Comparison of ENCODE assay signal across 15 cellular contexts in the genomic region with DNA sequence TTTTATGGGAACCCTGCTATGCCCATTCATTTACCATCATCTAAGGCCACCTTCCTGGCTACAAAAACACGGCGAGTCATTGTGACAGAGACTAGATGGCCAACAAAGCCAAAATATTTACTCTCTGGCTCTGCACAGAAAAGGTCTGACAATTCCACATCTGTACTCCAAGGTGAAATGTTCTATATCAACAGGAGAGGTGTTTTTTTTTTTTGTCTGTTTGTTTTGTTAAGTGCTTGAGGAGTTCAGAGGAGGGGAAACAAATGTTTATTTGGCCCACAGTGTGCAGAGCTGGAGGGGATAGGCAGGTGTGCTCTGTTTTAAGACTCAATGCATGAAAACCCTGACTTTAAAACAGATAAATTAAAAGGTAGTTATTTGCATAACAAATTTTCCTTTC. TPM values are rescaled to one million over a fixed set of nuclear protein-coding genes. Genes with fewer than 3 reads are reported as not detected.
A peak's percentile ranks its signal among the peaks of the same experiment; 100 is the strongest.
DNase-seq lines count a peak whose midpoint lies in the region; ATAC-seq, FAIRE-seq and TF ChIP-seq lines count a peak whose summit lies in the region.
"Had no signal": no experiment of that assay in that cellular context is flagged by ENCODE, and none has a peak within 500 bp of the region (broad histone marks: within the 10 kb centered on the region; RNA-seq: fewer than 3 reads in every experiment).

No MANE protein-coding gene starts in this region.

- peak overlapping the region; percentile 11 for H3K4me3 Mint-ChIP-seq in activated CD8-positive, alpha-beta T cell treated with anti-CD3 and anti-CD28 coated beads for 36 hours

- H3K36me3 ChIP-seq in HepG2 (replicated peaks in 1 of 2; ENCODE audit: control insufficient read depth in 1 of 2, insufficient read depth in 2 of 2, low read length in 2 of 2) = no peaks in the 10 kb centered on the region
- no peaks in the 10 kb centered on the region for H3K36me3 ChIP-seq in right lobe of liver

- DNase-seq in HepG2 (ENCODE audit: low spot score) (peak; percentile 45), right lobe of liver (no peak), NCI-H2081 treated with DMSO at 0.1 percent for 48 hours (lab: John Stamatoyannopoulos, UW) (peak; percentile 68), MV-4-11 (lab: John Stamatoyannopoulos, UW) (no peak), NCI-H1694 treated with DMSO at 0.1 percent for 48 hours (lab: John Stamatoyannopoulos, UW) (no peak), GM13977 (ENCODE audit: low spot score) (no peak)
- DNase-seq in activated CD8-positive, alpha-beta T cell treated with anti-CD3 and anti-CD28 coated beads for 36 hours = no peak
- DNase-seq: activated CD4-positive, CD25-positive, alpha-beta regulatory T cell treated with anti-CD3 and anti-CD28 coated beads, Interleukin-2, amount 50 U/mL, for 72 hours; left colon; stimulated activated CD4-positive, alpha-beta T cell treated with anti-CD3 and anti-CD28 coated beads, Interleukin-2, amount 100 ng/mL, for 24 hours had no signal

- no peaks in the 10 kb centered on the region for H3K27me3 Mint-ChIP-seq in activated CD8-positive, alpha-beta T cell treated with anti-CD3 and anti-CD28 coated beads for 36 hours

- no peaks in the 10 kb centered on the region for H3K79me2 ChIP-seq in HepG2 (ENCODE audit: insufficient read depth, low read length)

- H4K20me1 ChIP-seq in HepG2 (ENCODE audit: insufficient read depth, low read length) = no peaks in the 10 kb centered on the region

- POLR2A ChIA-PET in HepG2 (lab: Yijun Ruan, JAX) = no interaction called here
- POLR2A ChIA-PET in activated CD8-positive, alpha-beta T cell treated with anti-CD3 and anti-CD28 coated beads for 36 hours (lab: Charles Lee) = interaction anchor here (0.9 to 3.4 kb wide), 11 partner anchors 8 to 413 kb away, joined by 3 to 23 read pairs (median 13); no protein-coding TSS in a partner anchor

- H3K9me3 Mint-ChIP-seq in activated CD8-positive, alpha-beta T cell treated with anti-CD3 and anti-CD28 coated beads for 36 hours = no peaks in the 10 kb centered on the region

- intact Hi-C loops in HepG2 (cut with micrococcal nuclease; ENCODE audit: unreplicated experiment) = no loop called here
- intact Hi-C loops in right lobe of liver (cut with DNase I) = no loop called here
- intact Hi-C loops in activated CD8-positive, alpha-beta T cell treated with anti-CD3 and anti-CD28 coated beads for 36 hours (cut with micrococcal nuclease) = loop anchor here (5.0 kb wide), 1 partner anchor 34 kb away; no protein-coding TSS in a partner anchor

- peaks cover 33% of the 10 kb centered on the region for H3K36me3 Mint-ChIP-seq in activated CD8-positive, alpha-beta T cell treated with anti-CD3 and anti-CD28 coated beads for 36 hours (ENCODE audit: low read depth)

- ATAC-seq in HepG2 (no peak), right lobe of liver (no peak), HG03457 (IDR thresholded peaks at IDR 0.05; ENCODE audit: unreplicated experiment) (no peak)
- no peak for ATAC-seq in activated CD8-positive, alpha-beta T cell treated with anti-CD3 and anti-CD28 coated beads for 36 hours
- ATAC-seq: left colon had no signal

- H3K9ac ChIP-seq in HepG2 (ENCODE audit: insufficient read depth, low read depth, low read length) = no peak overlapping the region

- no peaks in the 10 kb centered on the region for H3K9me3 ChIP-seq in HepG2 (ENCODE audit: low read length)
- no peaks in the 10 kb centered on the region for H3K9me3 ChIP-seq in right lobe of liver

- TF ChIP-seq CTCF in HepG2 (CRISPR knock-in tag; IDR thresholded peaks at IDR 0.05) = no peak
- no peak for TF ChIP-seq CTCF in right lobe of liver (IDR thresholded peaks at IDR 0.05)
- no peak for TF ChIP-seq CTCF in activated CD8-positive, alpha-beta T cell treated with anti-CD3 and anti-CD28 coated beads for 36 hours (IDR thresholded peaks at IDR 0.05)
- no peak for TF ChIP-seq CTCF in GM13977 (IDR thresholded peaks at IDR 0.05; ENCODE audit: extremely low read depth, insufficient read depth, missing control alignments)

- TF ChIP-seq EP300 in HepG2 (IDR thresholded peaks at IDR 0.05; ENCODE audit: low read depth in 2 of 2, low read length in 2 of 2) (no peak), HepG2 (CRISPR knock-in tag; IDR thresholded peaks at IDR 0.05; ENCODE audit: borderline replicate concordance) (no peak)

- H2AFZ ChIP-seq in HepG2 (ENCODE audit: low read length) = no peak overlapping the region

- TF ChIP-seq RAD21 in HepG2 (CRISPR knock-in tag; IDR thresholded peaks at IDR 0.05) = no peak

- no peak for TF ChIP-seq POLR2A in HepG2 (IDR thresholded peaks at IDR 0.05; ENCODE audit: insufficient read depth in 1 of 2, low read depth in 2 of 2, low read length in 2 of 2)
- no peak for TF ChIP-seq POLR2A in right lobe of liver (IDR thresholded peaks at IDR 0.05)

- in situ Hi-C loops in HepG2 (cut with HindIII; ENCODE audit: extremely low pct_ligation_motif_present, low pct_unique_long_range_greater_than_20kb) (no loop called here), GM13977 (cut with MboI; ENCODE audit: low pct_unique_long_range_greater_than_20kb, low sequenced_read_pairs, unreplicated experiment) (no loop called here)

- no TSS peak for BruUV-seq in HepG2 (replicated peaks; lab: Mats Ljungman, UMichigan)

- H3K27me3 ChIP-seq in HepG2 (ENCODE audit: control insufficient read depth in 1 of 2, insufficient read depth in 2 of 2, low read length in 2 of 2) = peaks cover 0 to 25% of the 10 kb centered on the region in 2 experiments; a peak in 2 of 5 replicates
- H3K27me3 ChIP-seq in right lobe of liver = no peaks in the 10 kb centered on the region

- peaks cover 18% of the 10 kb centered on the region for H3K4me1 ChIP-seq in HepG2 (ENCODE audit: insufficient read depth, low read length)
- H3K4me1 ChIP-seq in right lobe of liver = no peaks in the 10 kb centered on the region

- WGBS in HepG2 (ENCODE audit: low lambda C conversion rate) = 0% methylated on average over 2 of the region's 2 CpGs
- 70% methylated on average over 2 of the region's 2 CpGs for WGBS in right lobe of liver (ENCODE audit: insufficient coverage, low coverage, low lambda C conversion rate, missing lambda C conversion rate)

- peak overlapping the region; percentile 90 for H3K27ac Mint-ChIP-seq in activated CD8-positive, alpha-beta T cell treated with anti-CD3 and anti-CD28 coated beads for 36 hours

- FAIRE-seq in HepG2 (lab: Jason Lieb, UNC) = no peak
- FAIRE-seq: endothelial cell of umbilical vein had no signal

- H3K4me3 ChIP-seq in HepG2 (replicated peaks in 1 of 3; ENCODE audit: insufficient read depth in 1 of 3, low read depth in 2 of 3, low read length in 3 of 3) (no peak overlapping the region), right lobe of liver (no peak overlapping the region)

- no peak overlapping the region for H3K27ac ChIP-seq in HepG2 (ENCODE audit: extremely low read length, insufficient read depth, low read length)
- H3K27ac ChIP-seq in right lobe of liver = no peak overlapping the region

- no peak overlapping the region for H3K4me2 ChIP-seq in HepG2 (ENCODE audit: low read depth, low read length)

- H3K4me1 Mint-ChIP-seq in activated CD8-positive, alpha-beta T cell treated with anti-CD3 and anti-CD28 coated beads for 36 hours (ENCODE audit: low read depth) = peaks cover 92% of the 10 kb centered on the region

- CTCF ChIA-PET in HepG2 (lab: Yijun Ruan, JAX; ENCODE audit: low intra/inter-chr PET ratio, low total read pairs) = no interaction called here
- CTCF ChIA-PET in activated CD8-positive, alpha-beta T cell treated with anti-CD3 and anti-CD28 coated beads for 36 hours (lab: Charles Lee) = interaction anchor here (1.0 to 3.1 kb wide), 12 partner anchors 8 to 412 kb away, joined by 3 to 34 read pairs (median 8); no protein-coding TSS in a partner anchor

RNA-seq across cellular contexts. Expression of a gene that starts 18.5 kb away (rescaled TPM):
- not detected in 2 replicates for total RNA-seq in HepG2 (2016; rRNA removed; fragmentation: Illumina TruSeq; extraction: Trizol)
- not detected in 2 replicates for total RNA-seq in HepG2 (2016; cell fraction: cytosol; rRNA removed; fragmentation: Illumina TruSeq; extraction: Trizol; ENCODE audit: low read depth)
- not detected in 2 replicates for total RNA-seq in HepG2 (2016; cell fraction: insoluble cytoplasmic fraction; rRNA removed; fragmentation: Illumina TruSeq; extraction: Trizol)
- not detected in 2 replicates for total RNA-seq in HepG2 (2016; cell fraction: membrane; rRNA removed; fragmentation: Illumina TruSeq; extraction: Trizol)
- not detected in 2 replicates for total RNA-seq in HepG2 (2016; cell fraction: nucleus; rRNA removed; fragmentation: Illumina TruSeq; extraction: Trizol)
- not detected in 2 replicates for polyA plus RNA-seq in HepG2 (2011; rRNA removed)
- polyA plus RNA-seq in HepG2 (2011; cell fraction: cytosol; rRNA removed) = not detected in 2 replicates
- polyA plus RNA-seq in HepG2 (2011; cell fraction: nucleus; rRNA removed) = not detected in 2 replicates
- polyA plus RNA-seq in HepG2 (2012) = not detected in 2 replicates
- not detected in 2 replicates for polyA plus RNA-seq in HepG2 (2016; cell fraction: cytosol; fragmentation: Illumina TruSeq; extraction: Trizol; ENCODE audit: low read depth)
- not detected in 2 replicates for polyA plus RNA-seq in HepG2 (2016; cell fraction: insoluble cytoplasmic fraction; fragmentation: Illumina TruSeq; extraction: Trizol; ENCODE audit: low read depth)
- not detected in 2 replicates for polyA plus RNA-seq in HepG2 (2016; cell fraction: membrane; fragmentation: Illumina TruSeq; extraction: Trizol; ENCODE audit: low read depth)
- not detected in 2 replicates for polyA plus RNA-seq in HepG2 (2016; cell fraction: nucleus; fragmentation: Illumina TruSeq; extraction: Trizol; ENCODE audit: insufficient read depth, low read depth)
- polyA minus RNA-seq in HepG2 (2011; rRNA and poly(A)+ RNA removed; ENCODE audit: low replicate concordance) = not detected in 2 replicates
- not detected in 2 replicates for polyA minus RNA-seq in HepG2 (2011; cell fraction: cytosol; rRNA and poly(A)+ RNA removed)
- polyA minus RNA-seq in HepG2 (2011; cell fraction: nucleus; rRNA and poly(A)+ RNA removed) = not detected in 2 replicates
- total RNA-seq in right lobe of liver = under 1 TPM in 1 of 6 experiments, not detected in 5; 0.20 TPM
- total RNA-seq in activated CD8-positive, alpha-beta T cell treated with anti-CD3 and anti-CD28 coated beads for 36 hours = 1 to 10 TPM; 2.2 to 2.3 TPM
- total RNA-seq: endothelial cell of umbilical vein, H4, left colon, MCF 10A, pulmonary artery endothelial cell had no signal
- polyA plus RNA-seq: endothelial cell of umbilical vein had no signal

RNA-seq across cellular contexts. Expression of a gene that starts 40.8 kb away (rescaled TPM):
- total RNA-seq in HepG2 (2016; rRNA removed; fragmentation: Illumina TruSeq; extraction: Trizol) (not detected in 2 replicates), right lobe of liver (1 to 10 TPM in 1 of 6 experiments, under 1 TPM in 5; 0.46 to 1.7 (median 0.74) TPM)
- total RNA-seq in HepG2 (2016; cell fraction: cytosol; rRNA removed; fragmentation: Illumina TruSeq; extraction: Trizol; ENCODE audit: low read depth) = not detected in 2 replicates
- not detected in 2 replicates for total RNA-seq in HepG2 (2016; cell fraction: insoluble cytoplasmic fraction; rRNA removed; fragmentation: Illumina TruSeq; extraction: Trizol)
- total RNA-seq in HepG2 (2016; cell fraction: membrane; rRNA removed; fragmentation: Illumina TruSeq; extraction: Trizol) = not detected in 2 replicates
- not detected in 2 replicates for total RNA-seq in HepG2 (2016; cell fraction: nucleus; rRNA removed; fragmentation: Illumina TruSeq; extraction: Trizol)
- 0.15 and 0.33 TPM in 2 replicates for polyA plus RNA-seq in HepG2 (2011; rRNA removed)
- polyA plus RNA-seq in HepG2 (2011; cell fraction: cytosol; rRNA removed) = 0.06 and 0.42 TPM in 2 replicates
- 0.06 and 0.35 TPM in 2 replicates for polyA plus RNA-seq in HepG2 (2011; cell fraction: nucleus; rRNA removed)
- polyA plus RNA-seq in HepG2 (2012) = not detected in 2 replicates
- polyA plus RNA-seq in HepG2 (2016; cell fraction: cytosol; fragmentation: Illumina TruSeq; extraction: Trizol; ENCODE audit: low read depth) = not detected in 2 replicates
- polyA plus RNA-seq in HepG2 (2016; cell fraction: insoluble cytoplasmic fraction; fragmentation: Illumina TruSeq; extraction: Trizol; ENCODE audit: low read depth) = not detected in 2 replicates
- not detected in 2 replicates for polyA plus RNA-seq in HepG2 (2016; cell fraction: membrane; fragmentation: Illumina TruSeq; extraction: Trizol; ENCODE audit: low read depth)
- not detected in 2 replicates for polyA plus RNA-seq in HepG2 (2016; cell fraction: nucleus; fragmentation: Illumina TruSeq; extraction: Trizol; ENCODE audit: insufficient read depth, low read depth)
- 0.23 TPM in 1 of 2 replicates, not detected in the other for polyA minus RNA-seq in HepG2 (2011; rRNA and poly(A)+ RNA removed; ENCODE audit: low replicate concordance)
- not detected in 2 replicates for polyA minus RNA-seq in HepG2 (2011; cell fraction: cytosol; rRNA and poly(A)+ RNA removed)
- polyA minus RNA-seq in HepG2 (2011; cell fraction: nucleus; rRNA and poly(A)+ RNA removed) = 0.26 and 0.75 TPM in 2 replicates
- 10 to 100 TPM; 83.2 to 86.8 TPM for total RNA-seq in activated CD8-positive, alpha-beta T cell treated with anti-CD3 and anti-CD28 coated beads for 36 hours
- total RNA-seq: endothelial cell of umbilical vein, H4, pulmonary artery endothelial cell had no signal

RNA-seq across cellular contexts. Expression of a gene that starts 48.1 kb away (rescaled TPM):
- total RNA-seq in HepG2 (2016; rRNA removed; fragmentation: Illumina TruSeq; extraction: Trizol) (not detected in 2 replicates), right lobe of liver (not detected)
- total RNA-seq in HepG2 (2016; cell fraction: cytosol; rRNA removed; fragmentation: Illumina TruSeq; extraction: Trizol; ENCODE audit: low read depth) = not detected in 2 replicates
- total RNA-seq in HepG2 (2016; cell fraction: insoluble cytoplasmic fraction; rRNA removed; fragmentation: Illumina TruSeq; extraction: Trizol) = not detected in 2 replicates
- total RNA-seq in HepG2 (2016; cell fraction: membrane; rRNA removed; fragmentation: Illumina TruSeq; extraction: Trizol) = not detected in 2 replicates
- not detected in 2 replicates for total RNA-seq in HepG2 (2016; cell fraction: nucleus; rRNA removed; fragmentation: Illumina TruSeq; extraction: Trizol)
- not detected in 2 replicates for polyA plus RNA-seq in HepG2 (2011; rRNA removed)
- polyA plus RNA-seq in HepG2 (2011; cell fraction: cytosol; rRNA removed) = not detected in 2 replicates
- polyA plus RNA-seq in HepG2 (2011; cell fraction: nucleus; rRNA removed) = not detected in 2 replicates
- not detected in 2 replicates for polyA plus RNA-seq in HepG2 (2012)
- not detected in 2 replicates for polyA plus RNA-seq in HepG2 (2016; cell fraction: cytosol; fragmentation: Illumina TruSeq; extraction: Trizol; ENCODE audit: low read depth)
- not detected in 2 replicates for polyA plus RNA-seq in HepG2 (2016; cell fraction: insoluble cytoplasmic fraction; fragmentation: Illumina TruSeq; extraction: Trizol; ENCODE audit: low read depth)
- not detected in 2 replicates for polyA plus RNA-seq in HepG2 (2016; cell fraction: membrane; fragmentation: Illumina TruSeq; extraction: Trizol; ENCODE audit: low read depth)
- not detected in 2 replicates for polyA plus RNA-seq in HepG2 (2016; cell fraction: nucleus; fragmentation: Illumina TruSeq; extraction: Trizol; ENCODE audit: insufficient read depth, low read depth)
- polyA minus RNA-seq in HepG2 (2011; rRNA and poly(A)+ RNA removed; ENCODE audit: low replicate concordance) = not detected in 2 replicates
- not detected in 2 replicates for polyA minus RNA-seq in HepG2 (2011; cell fraction: cytosol; rRNA and poly(A)+ RNA removed)
- polyA minus RNA-seq in HepG2 (2011; cell fraction: nucleus; rRNA and poly(A)+ RNA removed) = not detected in 2 replicates
- total RNA-seq in activated CD8-positive, alpha-beta T cell treated with anti-CD3 and anti-CD28 coated beads for 36 hours = under 1 TPM; 0.34 TPM
- total RNA-seq: endothelial cell of umbilical vein, H4, left colon, MCF 10A, pulmonary artery endothelial cell had no signal
- polyA plus RNA-seq: endothelial cell of umbilical vein had no signal

RNA-seq across cellular contexts. Expression of a gene that starts 53.1 kb away (rescaled TPM):
- total RNA-seq in HepG2 (2016; rRNA removed; fragmentation: Illumina TruSeq; extraction: Trizol) (not detected in 2 replicates), right lobe of liver (1 to 10 TPM; 1.1 to 4.5 (median 1.6) TPM)
- not detected in 2 replicates for total RNA-seq in HepG2 (2016; cell fraction: cytosol; rRNA removed; fragmentation: Illumina TruSeq; extraction: Trizol; ENCODE audit: low read depth)
- total RNA-seq in HepG2 (2016; cell fraction: insoluble cytoplasmic fraction; rRNA removed; fragmentation: Illumina TruSeq; extraction: Trizol) = not detected in 2 replicates
- total RNA-seq in HepG2 (2016; cell fraction: membrane; rRNA removed; fragmentation: Illumina TruSeq; extraction: Trizol) = not detected in 2 replicates
- not detected in 2 replicates for total RNA-seq in HepG2 (2016; cell fraction: nucleus; rRNA removed; fragmentation: Illumina TruSeq; extraction: Trizol)
- not detected in 2 replicates for polyA plus RNA-seq in HepG2 (2011; rRNA removed)
- under 0.01 and 0.03 TPM in 2 replicates for polyA plus RNA-seq in HepG2 (2011; cell fraction: cytosol; rRNA removed)
- not detected in 2 replicates for polyA plus RNA-seq in HepG2 (2011; cell fraction: nucleus; rRNA removed)
- not detected in 2 replicates for polyA plus RNA-seq in HepG2 (2012)
- polyA plus RNA-seq in HepG2 (2016; cell fraction: cytosol; fragmentation: Illumina TruSeq; extraction: Trizol; ENCODE audit: low read depth) = not detected in 2 replicates
- polyA plus RNA-seq in HepG2 (2016; cell fraction: insoluble cytoplasmic fraction; fragmentation: Illumina TruSeq; extraction: Trizol; ENCODE audit: low read depth) = not detected in 2 replicates
- polyA plus RNA-seq in HepG2 (2016; cell fraction: membrane; fragmentation: Illumina TruSeq; extraction: Trizol; ENCODE audit: low read depth) = not detected in 2 replicates
- polyA plus RNA-seq in HepG2 (2016; cell fraction: nucleus; fragmentation: Illumina TruSeq; extraction: Trizol; ENCODE audit: insufficient read depth, low read depth) = not detected in 2 replicates
- 7.3 TPM in 1 of 2 replicates, not detected in the other for polyA minus RNA-seq in HepG2 (2011; rRNA and poly(A)+ RNA removed; ENCODE audit: low replicate concordance)
- polyA minus RNA-seq in HepG2 (2011; cell fraction: cytosol; rRNA and poly(A)+ RNA removed) = not detected in 2 replicates
- not detected in 2 replicates for polyA minus RNA-seq in HepG2 (2011; cell fraction: nucleus; rRNA and poly(A)+ RNA removed)
- total RNA-seq in activated CD8-positive, alpha-beta T cell treated with anti-CD3 and anti-CD28 coated beads for 36 hours = 1 to 10 TPM; 1.5 to 2.0 TPM
- total RNA-seq: endothelial cell of umbilical vein, H4, pulmonary artery endothelial cell had no signal
- polyA plus RNA-seq: endothelial cell of umbilical vein had no signal

Comparison
In these comparisons a context has a peak if more than half of its experiments do, and no peak if none do; other contexts are left out.
1. DNase-seq: peak in HepG2 (single experiment) and NCI-H2081 treated with DMSO at 0.1 percent for 48 hours (single experiment); none in right lobe of liver (0 of 3), activated CD8-positive, alpha-beta T cell treated with anti-CD3 and anti-CD28 coated beads for 36 hours (single experiment), MV-4-11 (single experiment), NCI-H1694 treated with DMSO at 0.1 percent for 48 hours (single experiment) and GM13977 (single experiment).
2. RNA of a gene that starts 40.8 kb away (total RNA-seq): 83.2 to 86.8 TPM in activated CD8-positive, alpha-beta T cell treated with anti-CD3 and anti-CD28 coated beads for 36 hours; 0.46 to 1.7 TPM in right lobe of liver and not detected in HepG2; every median in the first group is over 10 times any median in the second.